ENCODE assay signal across 9 cellular contexts in genomic region chr20:24160563-24161355, GRCh38.
DNase-seq lines count a peak whose midpoint lies in the region; ATAC-seq and TF ChIP-seq lines count a peak whose summit lies in the region.
"Had no signal": no experiment of that assay in that cellular context is flagged by ENCODE, and none has a peak within 500 bp of the region (broad histone marks: within the 10 kb centered on the region; RNA-seq: fewer than 3 reads in every experiment).

No MANE protein-coding gene starts in this region.

- H3K4me1 ChIP-seq in PC-3 (ENCODE audit: insufficient read depth, low read length): no peaks in the 10 kb centered on the region
- H3K4me1 ChIP-seq in esophagus muscularis mucosa: no peaks in the 10 kb centered on the region

- H3K9me3 Mint-ChIP-seq in CD14-positive monocyte: no peaks in the 10 kb centered on the region

- no peaks in the 10 kb centered on the region for H3K36me3 Mint-ChIP-seq in CD14-positive monocyte

- H3K4me3 ChIP-seq in PC-3 (ENCODE audit: low read length): no peak overlapping the region
- no peak overlapping the region for H3K4me3 ChIP-seq in esophagus muscularis mucosa

- CTCF ChIA-PET in PC-3 (lab: Charles Lee): no interaction called here

- no TSS peak for BruUV-seq in PC-3 (replicated peaks; lab: Mats Ljungman, UMichigan)

- H3K9me2 ChIP-seq in PC-3 (replicated peaks; ENCODE audit: low read length): no peaks in the 10 kb centered on the region

- no peak for DNase-seq in CD14-positive monocyte (ENCODE audit: low spot score)
- DNase-seq in GM13977 (ENCODE audit: low spot score): no peak
- peak; percentile 71 for DNase-seq in PC-3
- DNase-seq in esophagus muscularis mucosa (ENCODE audit: extremely low spot score): peak; percentile 79
- peak; percentile 57 for DNase-seq in mucosa of gallbladder (ENCODE audit: low spot score)
- DNase-seq in NK-92 treated with Interleukin-12 subunit alpha and Interleukin-12 subunit beta, amount 100 ng/mL, for 24 hours (lab: John Stamatoyannopoulos, UW): no peak

- no peaks in the 10 kb centered on the region for H3K4me1 Mint-ChIP-seq in CD14-positive monocyte

- no peak overlapping the region for H3K27ac ChIP-seq in PC-3 (ENCODE audit: low read length)
- no peak overlapping the region for H3K27ac ChIP-seq in esophagus muscularis mucosa (replicated peaks in 1 of 4)
- H3K27ac ChIP-seq: neutrophil had no signal

- peaks cover 0 to 3% (median 1%) of the 10 kb centered on the region in 3 donors for H3K27me3 Mint-ChIP-seq in CD14-positive monocyte (ENCODE audit: low read depth in 3 of 3)

- no peak overlapping the region for H2AFZ ChIP-seq in PC-3 (ENCODE audit: low read length)

- 0 out of 2 replicates have a peak, but pooled peaks cover 4% of the 10 kb centered on the region for H4K20me1 ChIP-seq in PC-3 (ENCODE audit: low read length)

- H3K79me2 ChIP-seq in PC-3 (ENCODE audit: low read length): peaks cover 7% of the 10 kb centered on the region; the same call in 1 of the 2 replicates

- in situ Hi-C loops in GM13977 (cut with MboI; ENCODE audit: low pct_unique_long_range_greater_than_20kb, low sequenced_read_pairs, unreplicated experiment): no loop called here

- H3F3A ChIP-seq in PC-3 (ENCODE audit: low read length, unreplicated experiment): no peaks in the 10 kb centered on the region

- no peak for TF ChIP-seq EP300 in esophagus muscularis mucosa (IDR thresholded peaks at IDR 0.05)

- peaks cover 56% of the 10 kb centered on the region for H3K36me3 ChIP-seq in PC-3 (ENCODE audit: low read depth, low read length)
- H3K36me3 ChIP-seq in esophagus muscularis mucosa: no peaks in the 10 kb centered on the region
- H3K36me3 ChIP-seq: neutrophil had no signal

- no peak overlapping the region for H3K4me2 ChIP-seq in PC-3 (ENCODE audit: low read length)

- TF ChIP-seq POLR2A in esophagus muscularis mucosa (IDR thresholded peaks at IDR 0.05; ENCODE audit: low read depth): no peak

- no peak overlapping the region for H3K27ac Mint-ChIP-seq in CD14-positive monocyte

- 24% methylated on average over 5 of the region's 5 CpGs for WGBS in esophagus muscularis mucosa

- H3K9me3 ChIP-seq in PC-3 (ENCODE audit: low read length): no peaks in the 10 kb centered on the region
- H3K9me3 ChIP-seq in esophagus muscularis mucosa: no peaks in the 10 kb centered on the region
- H3K9me3 ChIP-seq: neutrophil had no signal

- peak; percentile 39 for TF ChIP-seq CTCF in CD14-positive monocyte (IDR thresholded peaks at IDR 0.05)
- peak; percentile 66 for TF ChIP-seq CTCF in GM13977 (IDR thresholded peaks at IDR 0.05; ENCODE audit: extremely low read depth, insufficient read depth, missing control alignments)
- peak; percentile 88 for TF ChIP-seq CTCF in PC-3 (conservative IDR thresholded peaks at IDR 0.05; ENCODE audit: low read depth, low read length)
- peak; percentile 45 to 67 (median 45) for TF ChIP-seq CTCF in esophagus muscularis mucosa (IDR thresholded peaks at IDR 0.05)

- H3K9ac ChIP-seq in PC-3 (ENCODE audit: low read length): no peak overlapping the region

- POLR2A ChIA-PET in PC-3 (lab: Charles Lee; ENCODE audit: unreplicated experiment): no interaction called here

- intact Hi-C loops in CD14-positive monocyte (cut with micrococcal nuclease) (no loop called here), PC-3 (cut with micrococcal nuclease) (loop anchor here (2.0 kb wide), 1 partner anchor 758 kb away; no protein-coding TSS in a partner anchor), esophagus muscularis mucosa (cut with DNase I) (loop anchor here (5.0 kb wide), 1 partner anchor 757 kb away; no protein-coding TSS in a partner anchor)

- ATAC-seq in PC-3 (peak; percentile 57; the same call in 1 of the 2 replicates), HG03354 (IDR thresholded peaks at IDR 0.05; ENCODE audit: poor library complexity, severe bottlenecking, unreplicated experiment) (no peak), GM21619 (IDR thresholded peaks at IDR 0.05; ENCODE audit: unreplicated experiment) (no peak)

- no peak overlapping the region for H3K4me3 Mint-ChIP-seq in CD14-positive monocyte

- H3K27me3 ChIP-seq in PC-3 (ENCODE audit: low read length) (no peaks in the 10 kb centered on the region), esophagus muscularis mucosa (no peaks in the 10 kb centered on the region)
- H3K27me3 ChIP-seq: neutrophil had no signal

Comparison
In these comparisons a context has a peak if more than half of its experiments do, and no peak if none do; other contexts are left out.
1. DNase-seq: peak in PC-3 (single experiment), esophagus muscularis mucosa (single experiment) and mucosa of gallbladder (single experiment); none in CD14-positive monocyte (single experiment), GM13977 (single experiment) and NK-92 treated with Interleukin-12 subunit alpha and Interleukin-12 subunit beta, amount 100 ng/mL, for 24 hours (single experiment).
2. intact Hi-C loops: an anchor here in PC-3 (2.0 kb wide) and esophagus muscularis mucosa (5.0 kb wide); none called in CD14-positive monocyte.
3. Peak in every context shown above with its lines, with median percentiles within 50 percentile points of each other: CTCF ChIP-seq.